Comparison of ENCODE assay signal across 8 cellular contexts in genomic region chr7:86939197-86939814, GRCh38.
A peak's percentile ranks its signal among the peaks of the same experiment; 100 is the strongest.
DNase-seq lines count a peak whose midpoint lies in the region; ATAC-seq and TF ChIP-seq lines count a peak whose summit lies in the region.

No MANE protein-coding gene starts in this region.

- no peak for TF ChIP-seq POLR2A in gastrocnemius medialis (IDR thresholded peaks at IDR 0.05)

- H3K4me3 ChIP-seq in heart right ventricle (no peak overlapping the region), gastrocnemius medialis (no peak overlapping the region)

- DNase-seq in DMS153 (lab: John Stamatoyannopoulos, UW) = peak; percentile 50
- peak; percentile 80 for DNase-seq in NCI-H82 (lab: John Stamatoyannopoulos, UW)
- DNase-seq in activated naive CD4-positive, alpha-beta T cell treated with anti-CD3 and anti-CD28 coated beads, Interleukin-2, amount 50 U/mL, for 72 hours (ENCODE audit: low spot score in 2 of 2) = peak in 1 of 2 donors; percentile 57
- DNase-seq in heart right ventricle = peak in 1 of 2 donors; percentile 66
- DNase-seq in gastrocnemius medialis = no peak

- TF ChIP-seq CTCF in heart right ventricle (IDR thresholded peaks at IDR 0.05) = peak; percentile 35 to 80 (median 73)
- peak; percentile 50 to 77 (median 66) for TF ChIP-seq CTCF in gastrocnemius medialis (IDR thresholded peaks at IDR 0.05 in 4 of 5, conservative IDR thresholded peaks at IDR 0.05 in 1 of 5)

- ATAC-seq in GM19351 (IDR thresholded peaks at IDR 0.05; ENCODE audit: unreplicated experiment) (peak; percentile 92), HG03520 (IDR thresholded peaks at IDR 0.05; ENCODE audit: unreplicated experiment) (peak; percentile 78), heart right ventricle (peak in 6 of 8 donors; percentile 43 to 73 (median 55)), gastrocnemius medialis (peak; percentile 78), HG03108 (IDR thresholded peaks at IDR 0.05; ENCODE audit: unreplicated experiment) (no peak)
- ATAC-seq in activated naive CD4-positive, alpha-beta T cell treated with anti-CD3 and anti-CD28 coated beads, Interleukin-2, amount 50 U/mL, for 72 hours = peak; percentile 44 to 58

- no peak overlapping the region for H3K27ac Mint-ChIP-seq in activated naive CD4-positive, alpha-beta T cell treated with anti-CD3 and anti-CD28 coated beads, Interleukin-2, amount 50 U/mL, for 72 hours

- WGBS in heart right ventricle, 2 donors = 11 to 18% methylated on average over 3 of the region's 3 CpGs

- H3K27ac ChIP-seq in heart right ventricle (no peak overlapping the region), gastrocnemius medialis (no peak overlapping the region)

- H3K36me3 ChIP-seq in heart right ventricle (peaks cover 0 to 22% (median 0%) of the 10 kb centered on the region in 9 donors), gastrocnemius medialis (no peaks in the 10 kb centered on the region)

- no peaks in the 10 kb centered on the region for H3K27me3 ChIP-seq in heart right ventricle
- H3K27me3 ChIP-seq in gastrocnemius medialis = no peaks in the 10 kb centered on the region

- no peaks in the 10 kb centered on the region for H3K36me3 Mint-ChIP-seq in activated naive CD4-positive, alpha-beta T cell treated with anti-CD3 and anti-CD28 coated beads, Interleukin-2, amount 50 U/mL, for 72 hours

- H3K9me3 Mint-ChIP-seq in activated naive CD4-positive, alpha-beta T cell treated with anti-CD3 and anti-CD28 coated beads, Interleukin-2, amount 50 U/mL, for 72 hours = peaks cover 0 to 7% of the 10 kb centered on the region in 2 donors

- no peaks in the 10 kb centered on the region for H3K9me3 ChIP-seq in heart right ventricle
- no peaks in the 10 kb centered on the region for H3K9me3 ChIP-seq in gastrocnemius medialis

- H3K4me1 ChIP-seq in heart right ventricle (no peaks in the 10 kb centered on the region), gastrocnemius medialis (peaks cover 0 to 4% of the 10 kb centered on the region in 2 donors)

- intact Hi-C loops in heart right ventricle (cut with DNase I) (loop anchor here in 9 of 10 donors (1.0 to 10.0 kb wide), 8 partner anchors 115 to 298 kb away; partner anchors contain the start of gene ELAPOR2 (in 3 of the 9)), gastrocnemius medialis (cut with DNase I; ENCODE audit: low total_unique reads) (loop anchor here (1.0 kb wide), 1 partner anchor 209 kb away; no protein-coding TSS in a partner anchor)

- in situ Hi-C loops in gastrocnemius medialis (cut with MboI; ENCODE audit: low sequenced_read_pairs in 4 of 4) = loop anchor here in 3 of 4 donors (5.0 to 25.0 kb wide), 6 partner anchors 115 to 473 kb away; partner anchors contain the start of gene ELAPOR2 (in 1 of the 3)

Comparison
In these comparisons a context has a peak if more than half of its experiments do, and no peak if none do; other contexts are left out.
1. DNase-seq: peak in DMS153 (single experiment) and NCI-H82 (single experiment); none in gastrocnemius medialis (0 of 2).